Comparison of ENCODE assay signal across 2 cellular contexts in the genomic region with DNA sequence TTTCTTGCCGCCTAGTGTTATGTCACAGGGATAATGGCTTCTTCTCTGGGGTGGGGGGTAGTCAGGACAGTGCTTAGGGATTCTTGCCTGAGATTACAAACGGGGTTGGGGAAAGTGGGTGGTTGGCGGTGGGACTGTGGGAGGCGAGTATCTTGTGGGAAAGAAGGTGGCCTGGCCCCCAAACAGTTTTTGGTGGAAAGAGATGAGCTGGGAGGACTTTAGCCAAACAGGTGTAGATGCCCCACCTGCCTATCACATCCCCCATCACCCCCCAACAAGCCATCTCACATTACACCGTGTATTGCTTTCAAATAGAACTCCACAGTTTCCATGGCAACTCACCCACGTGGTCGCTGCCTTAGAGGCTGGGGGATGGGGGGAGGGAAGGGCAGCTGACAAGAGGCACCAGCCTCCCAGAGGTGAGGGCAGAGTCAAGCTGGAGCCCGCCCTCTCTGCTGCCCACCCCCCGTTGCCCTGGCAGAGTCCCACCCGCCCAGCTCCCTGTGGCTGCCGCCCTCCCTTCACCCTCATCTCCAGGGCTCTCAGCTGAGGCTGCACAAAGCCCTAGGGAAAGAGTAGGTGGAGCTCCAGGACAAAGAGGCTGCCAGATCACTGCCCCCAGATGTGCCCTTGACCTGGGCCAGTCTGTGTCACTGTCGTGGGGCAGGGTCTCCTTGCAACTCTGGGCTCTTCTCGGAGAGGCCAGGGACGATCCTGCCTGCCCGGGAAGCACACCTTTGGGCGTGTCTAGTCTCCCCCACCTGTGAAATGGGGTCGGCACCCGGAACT.
TF ChIP-seq lines count a peak whose summit lies in the region.

No MANE protein-coding gene starts in this region.

TF ChIP-seq in HEK293, 187 proteins besides CTCF, POLR2A, EP300 and RAD21 (continued from another document):
- TF ChIP-seq ZNF692 (tag by site-specific recombination; IDR thresholded peaks at IDR 0.05) (no peak), ZNF174 (tag by site-specific recombination; IDR thresholded peaks at IDR 0.05) (no peak), KLF1 (tag by site-specific recombination; IDR thresholded peaks at IDR 0.05) (0 out of 2 replicates have a peak, but pooled peaks have one; percentile 18), ZBTB7A (tag by site-specific recombination; IDR thresholded peaks at IDR 0.05; ENCODE audit: low read depth) (no peak), ZSCAN16 (tag by site-specific recombination; IDR thresholded peaks at IDR 0.05) (no peak), GLIS1 (tag by site-specific recombination; IDR thresholded peaks at IDR 0.05) (peak; percentile 37; the same call in 1 of the 2 replicates), ZNF48 (tag by site-specific recombination; IDR thresholded peaks at IDR 0.05) (no peak), ZFHX2 (tag by site-specific recombination; conservative IDR thresholded peaks at IDR 0.05) (peak; percentile 84), ZNF311 (tag by site-specific recombination; IDR thresholded peaks at IDR 0.05; ENCODE audit: borderline replicate concordance) (no peak), KLF9 (tag by site-specific recombination; IDR thresholded peaks at IDR 0.05; ENCODE audit: low read depth) (no peak), ZNF394 (tag by site-specific recombination; IDR thresholded peaks at IDR 0.05; ENCODE audit: borderline replicate concordance) (no peak), SALL2 (tag by site-specific recombination; IDR thresholded peaks at IDR 0.05; ENCODE audit: borderline replicate concordance) (no peak), PATZ1 (tag by site-specific recombination; IDR thresholded peaks at IDR 0.05) (0 out of 2 replicates have a peak, but pooled peaks have one; percentile 15), ZNF114 (tag by site-specific recombination; IDR thresholded peaks at IDR 0.05) (no peak), ZNF548 (tag by site-specific recombination; IDR thresholded peaks at IDR 0.05) (no peak), SCRT1 (tag by site-specific recombination; IDR thresholded peaks at IDR 0.05; ENCODE audit: borderline replicate concordance) (no peak)
- TF ChIP-seq, protein P1, sequence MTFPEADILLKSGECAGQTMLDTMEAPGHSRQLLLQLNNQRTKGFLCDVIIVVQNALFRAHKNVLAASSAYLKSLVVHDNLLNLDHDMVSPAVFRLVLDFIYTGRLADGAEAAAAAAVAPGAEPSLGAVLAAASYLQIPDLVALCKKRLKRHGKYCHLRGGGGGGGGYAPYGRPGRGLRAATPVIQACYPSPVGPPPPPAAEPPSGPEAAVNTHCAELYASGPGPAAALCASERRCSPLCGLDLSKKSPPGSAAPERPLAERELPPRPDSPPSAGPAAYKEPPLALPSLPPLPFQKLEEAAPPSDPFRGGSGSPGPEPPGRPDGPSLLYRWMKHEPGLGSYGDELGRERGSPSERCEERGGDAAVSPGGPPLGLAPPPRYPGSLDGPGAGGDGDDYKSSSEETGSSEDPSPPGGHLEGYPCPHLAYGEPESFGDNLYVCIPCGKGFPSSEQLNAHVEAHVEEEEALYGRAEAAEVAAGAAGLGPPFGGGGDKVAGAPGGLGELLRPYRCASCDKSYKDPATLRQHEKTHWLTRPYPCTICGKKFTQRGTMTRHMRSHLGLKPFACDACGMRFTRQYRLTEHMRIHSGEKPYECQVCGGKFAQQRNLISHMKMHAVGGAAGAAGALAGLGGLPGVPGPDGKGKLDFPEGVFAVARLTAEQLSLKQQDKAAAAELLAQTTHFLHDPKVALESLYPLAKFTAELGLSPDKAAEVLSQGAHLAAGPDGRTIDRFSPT (tag by site-specific recombination; IDR thresholded peaks at IDR 0.05), result no peak
- TF ChIP-seq, protein P2, sequence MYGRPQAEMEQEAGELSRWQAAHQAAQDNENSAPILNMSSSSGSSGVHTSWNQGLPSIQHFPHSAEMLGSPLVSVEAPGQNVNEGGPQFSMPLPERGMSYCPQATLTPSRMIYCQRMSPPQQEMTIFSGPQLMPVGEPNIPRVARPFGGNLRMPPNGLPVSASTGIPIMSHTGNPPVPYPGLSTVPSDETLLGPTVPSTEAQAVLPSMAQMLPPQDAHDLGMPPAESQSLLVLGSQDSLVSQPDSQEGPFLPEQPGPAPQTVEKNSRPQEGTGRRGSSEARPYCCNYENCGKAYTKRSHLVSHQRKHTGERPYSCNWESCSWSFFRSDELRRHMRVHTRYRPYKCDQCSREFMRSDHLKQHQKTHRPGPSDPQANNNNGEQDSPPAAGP (tag by site-specific recombination; IDR thresholded peaks at IDR 0.05), result 0 out of 2 replicates have a peak, but pooled peaks have one; percentile 44

TF ChIP-seq in K562, 482 proteins besides CTCF, POLR2A, EP300 and RAD21 (continued from another document):
- TF ChIP-seq MNT (conservative IDR thresholded peaks at IDR 0.05) (0 out of 4 replicates have a peak, but pooled peaks of 1 of the 2 experiments have one; percentile 22), RFX1 (IDR thresholded peaks at IDR 0.05) (peak; percentile 88), USF2 (CRISPR knock-in tag; IDR thresholded peaks at IDR 0.05) (peak; percentile 35)
- TF ChIP-seq, protein P3, sequence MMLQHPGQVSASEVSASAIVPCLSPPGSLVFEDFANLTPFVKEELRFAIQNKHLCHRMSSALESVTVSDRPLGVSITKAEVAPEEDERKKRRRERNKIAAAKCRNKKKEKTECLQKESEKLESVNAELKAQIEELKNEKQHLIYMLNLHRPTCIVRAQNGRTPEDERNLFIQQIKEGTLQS (IDR thresholded peaks at IDR 0.05), result no peak
- TF ChIP-seq, protein P3 (CRISPR knock-in tag; conservative IDR thresholded peaks at IDR 0.05), result no peak
